Comparison of ENCODE assay signal across 8 cellular contexts in genomic region chr1:21936366-21937031, GRCh38. TPM values are rescaled to one million over a fixed set of nuclear protein-coding genes. Genes with fewer than 3 reads are reported as not detected.
DNase-seq lines count a peak whose midpoint lies in the region; TF ChIP-seq lines count a peak whose summit lies in the region.

No MANE protein-coding gene starts in this region.

- no peaks in the 10 kb centered on the region for H3K27me3 ChIP-seq in stomach

- intact Hi-C loops in stomach (cut with DNase I; ENCODE audit: low total_unique reads) = no loop called here

- H3K36me3 ChIP-seq in stomach = no peaks in the 10 kb centered on the region

- peak overlapping the region; percentile 81 to 97 (median 95) for H3K27ac ChIP-seq in stomach

- TF ChIP-seq EP300 in stomach (IDR thresholded peaks at IDR 0.05) = no peak

- no peak for TF ChIP-seq POLR2A in stomach (IDR thresholded peaks at IDR 0.05)

- no peaks in the 10 kb centered on the region for H3K9me3 Mint-ChIP-seq in activated naive CD4-positive, alpha-beta T cell treated with anti-CD3 and anti-CD28 coated beads, Interleukin-2, amount 50 U/mL, for 24 hours
- H3K9me3 Mint-ChIP-seq in immature natural killer cell = peaks cover 0 to 1% (median 0%) of the 10 kb centered on the region in 6 donors

- H3K4me1 ChIP-seq in stomach = peaks cover 72 to 94% (median 83%) of the 10 kb centered on the region in 4 donors

- H3K27me3 Mint-ChIP-seq in activated naive CD4-positive, alpha-beta T cell treated with anti-CD3 and anti-CD28 coated beads, Interleukin-2, amount 50 U/mL, for 24 hours = no peaks in the 10 kb centered on the region
- H3K27me3 Mint-ChIP-seq in immature natural killer cell (ENCODE audit: low read depth in 3 of 3) = peaks cover 1 to 17% (median 2%) of the 10 kb centered on the region in 3 donors

- H3K4me3 ChIP-seq in stomach = peak overlapping the region; percentile 74 to 83 (median 78)

- peak; percentile 66 for DNase-seq in activated CD8-positive, alpha-beta memory T cell treated with anti-CD3 and anti-CD28 coated beads for 24 hours
- no peak for DNase-seq in activated CD8-positive, alpha-beta memory T cell treated with anti-CD3 and anti-CD28 coated beads, Interleukin-2, amount 50 U/mL, for 48 hours
- DNase-seq in immature natural killer cell (peak in 2 of 3 donors; percentile 3 to 5), stomach (no peak), HPDE6-E6E7 (ENCODE audit: extremely low spot score) (no peak), kidney tubule cell (ENCODE audit: low spot score) (no peak), SK-N-DZ (ENCODE audit: low spot score) (no peak)

- H3K27ac Mint-ChIP-seq in activated naive CD4-positive, alpha-beta T cell treated with anti-CD3 and anti-CD28 coated beads, Interleukin-2, amount 50 U/mL, for 24 hours = no peak overlapping the region
- H3K27ac Mint-ChIP-seq in immature natural killer cell = no peak overlapping the region

- peak overlapping the region; percentile 73 for H3K4me3 Mint-ChIP-seq in activated naive CD4-positive, alpha-beta T cell treated with anti-CD3 and anti-CD28 coated beads, Interleukin-2, amount 50 U/mL, for 24 hours
- H3K4me3 Mint-ChIP-seq in immature natural killer cell = peak overlapping the region; percentile 42 to 75 (median 52)

- peaks cover 25% of the 10 kb centered on the region for H3K4me1 Mint-ChIP-seq in activated naive CD4-positive, alpha-beta T cell treated with anti-CD3 and anti-CD28 coated beads, Interleukin-2, amount 50 U/mL, for 24 hours
- peaks cover 7 to 11% of the 10 kb centered on the region in 2 donors for H3K4me1 Mint-ChIP-seq in immature natural killer cell

- TF ChIP-seq CTCF in stomach (IDR thresholded peaks at IDR 0.05) = no peak

- H3K36me3 Mint-ChIP-seq in activated naive CD4-positive, alpha-beta T cell treated with anti-CD3 and anti-CD28 coated beads, Interleukin-2, amount 50 U/mL, for 24 hours = no peaks in the 10 kb centered on the region
- no peaks in the 10 kb centered on the region for H3K36me3 Mint-ChIP-seq in immature natural killer cell

- WGBS in stomach, 5 donors = 0 to 10% (median 5%) methylated on average over 11 to 34 of the region's 34 CpGs

- H3K9me3 ChIP-seq in stomach = no peaks in the 10 kb centered on the region

RNA-seq across cellular contexts. Expression of gene HSPG2, which starts 0.6 kb away (rescaled TPM):
- polyA plus RNA-seq in immature natural killer cell (under 1 TPM in 1 of 3 donors, not detected in 2; 0.19 TPM), stomach (10 to 100 TPM; 21.7 to 98.5 (median 62.1) TPM)
- total RNA-seq in stomach = 100 to 1,000 TPM in 4 of 5 donors, 10 to 100 TPM in 1; 88.7 to 504 (median 186) TPM
- polyA plus RNA-seq in SK-N-DZ (2014; cell fraction: cytosol; rRNA removed) = 5.1 and 6.8 TPM in 2 replicates
- polyA plus RNA-seq in SK-N-DZ (2014; cell fraction: nucleus; rRNA removed) = 9.6 and 12.8 TPM in 2 replicates

RNA-seq across cellular contexts. Expression of gene CELA3B, which starts 40.3 kb away (rescaled TPM):
- polyA plus RNA-seq in immature natural killer cell (not detected), stomach (10 to 100 TPM in 2 of 3 donors, 1 to 10 TPM in 1; 6.1 to 37.8 (median 18.6) TPM)
- total RNA-seq in stomach = 10 to 100 TPM in 1 of 5 donors, not detected in 4; 84.3 TPM
- polyA plus RNA-seq in SK-N-DZ (2014; cell fraction: cytosol; rRNA removed) = not detected in 2 replicates
- not detected in 2 replicates for polyA plus RNA-seq in SK-N-DZ (2014; cell fraction: nucleus; rRNA removed)

Comparison
In these comparisons a context has a peak if more than half of its experiments do, and no peak if none do; other contexts are left out.
1. DNase-seq: peak in activated CD8-positive, alpha-beta memory T cell treated with anti-CD3 and anti-CD28 coated beads for 24 hours (single experiment) and immature natural killer cell (2 of 3); none in activated CD8-positive, alpha-beta memory T cell treated with anti-CD3 and anti-CD28 coated beads, Interleukin-2, amount 50 U/mL, for 48 hours (single experiment), stomach (single experiment), HPDE6-E6E7 (single experiment), kidney tubule cell (single experiment) and SK-N-DZ (single experiment).
2. RNA of gene HSPG2, which starts 0.6 kb away (polyA plus RNA-seq): 21.7 to 98.5 TPM in stomach; 0.19 TPM in immature natural killer cell; every median in the first group is over 10 times any median in the second.
3. RNA of gene CELA3B, which starts 40.3 kb away (polyA plus RNA-seq): 6.1 to 37.8 TPM in stomach; not detected in immature natural killer cell; every median in the first group is over 4 times any median in the second.